Comparison of ENCODE assay signal across 17 cellular contexts in the genomic region with DNA sequence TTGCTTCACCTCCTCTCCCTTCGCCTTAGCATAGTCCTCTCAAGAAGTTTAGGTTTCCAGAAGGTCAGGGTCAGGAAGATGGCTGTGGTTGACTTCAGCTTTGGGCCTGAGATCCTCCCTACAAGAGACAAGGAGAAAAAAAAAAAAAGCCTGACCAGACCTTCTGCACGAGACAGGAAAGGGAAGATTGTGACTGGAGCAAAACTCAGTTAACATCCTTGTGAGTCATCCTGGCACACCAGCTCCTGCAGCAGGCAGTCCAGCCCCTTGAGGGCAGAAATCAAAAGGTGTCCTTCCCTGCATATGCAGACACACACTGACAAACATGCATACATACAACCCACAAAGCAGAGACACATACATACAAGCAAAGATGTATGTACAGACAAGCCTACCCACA. TPM values are rescaled to one million over a fixed set of nuclear protein-coding genes. Genes with fewer than 3 reads are reported as not detected.
A peak's percentile ranks its signal among the peaks of the same experiment; 100 is the strongest.
DNase-seq lines count a peak whose midpoint lies in the region; ATAC-seq, FAIRE-seq and TF ChIP-seq lines count a peak whose summit lies in the region.
"Had no signal": no experiment of that assay in that cellular context is flagged by ENCODE, and none has a peak within 500 bp of the region (broad histone marks: within the 10 kb centered on the region; RNA-seq: fewer than 3 reads in every experiment).

No MANE protein-coding gene starts in this region.

- in situ Hi-C loops in IMR-90 (cut with MboI; ENCODE audit: low sequenced_read_pairs), result no loop called here
- in situ Hi-C loops in mammary epithelial cell (cut with MboI; ENCODE audit: low sequenced_read_pairs in 2 of 2), result loop anchor here (5.0 to 10.0 kb wide), 2 partner anchors 54 to 61 kb away; no protein-coding TSS in a partner anchor

- H3K27ac Mint-ChIP-seq in GM23338, result no peak overlapping the region
- H3K27ac Mint-ChIP-seq: activated naive CD4-positive, alpha-beta T cell treated with anti-CD3 and anti-CD28 coated beads, Interleukin-2, amount 50 U/mL, for 24 hours; naive thymus-derived CD4-positive, alpha-beta T cell had no signal

- H3K27ac ChIP-seq in IMR-90 (ENCODE audit: insufficient read depth, low read length) (no peak overlapping the region), mammary epithelial cell (ENCODE audit: insufficient read depth, low read depth, low read length) (no peak overlapping the region), keratinocyte (ENCODE audit: control insufficient read depth, insufficient read depth, low read length) (no peak overlapping the region), GM23338 (ENCODE audit: low read depth) (no peak overlapping the region)
- H3K27ac ChIP-seq: colonic mucosa, gastroesophageal sphincter had no signal

- H2BK20ac ChIP-seq in IMR-90 (ENCODE audit: low read depth, low read length), result no peak overlapping the region

- intact Hi-C loops in IMR-90 (cut with micrococcal nuclease) (no loop called here), mammary epithelial cell (cut with micrococcal nuclease) (loop anchor here (10.0 kb wide), 1 partner anchor 286 kb away; no protein-coding TSS in a partner anchor)

- H3K23ac ChIP-seq in IMR-90 (ENCODE audit: low read depth, low read length), result no peak overlapping the region; the same call in 1 of the 2 replicates

- no peak overlapping the region for H3K4ac ChIP-seq in IMR-90 (ENCODE audit: low read depth, low read length)

- no peak overlapping the region for H3K18ac ChIP-seq in IMR-90 (ENCODE audit: low read depth, low read length)

- no peak for TF ChIP-seq CTCF in BE2C (IDR thresholded peaks at IDR 0.05; ENCODE audit: low read depth, low read length)
- TF ChIP-seq CTCF in IMR-90 (conservative IDR thresholded peaks at IDR 0.05; ENCODE audit: low read depth, low read length), result no peak
- TF ChIP-seq CTCF in mammary epithelial cell (conservative IDR thresholded peaks at IDR 0.05 in 1 of 2, IDR thresholded peaks at IDR 0.05 in 1 of 2; ENCODE audit: extremely low read depth in 1 of 2, insufficient read depth in 1 of 2, low read depth in 1 of 2, low read length in 2 of 2), result no peak
- TF ChIP-seq CTCF in keratinocyte (optimal IDR thresholded peaks at IDR 0.05 in 1 of 3, IDR thresholded peaks at IDR 0.05 in 1 of 3, conservative IDR thresholded peaks at IDR 0.05 in 1 of 3; ENCODE audit: extremely low read depth in 1 of 3, insufficient read depth in 2 of 3, low read length in 3 of 3), result peak in 1 of 3 experiments; percentile 15
- no peak for TF ChIP-seq CTCF in GM23338 (conservative IDR thresholded peaks at IDR 0.05; ENCODE audit: low read depth in 2 of 2)

- H3K9me3 Mint-ChIP-seq in GM23338, result no peaks in the 10 kb centered on the region; the same call in 2 of the 3 replicates
- H3K9me3 Mint-ChIP-seq: activated naive CD4-positive, alpha-beta T cell treated with anti-CD3 and anti-CD28 coated beads, Interleukin-2, amount 50 U/mL, for 24 hours; CD4-positive, alpha-beta memory T cell; naive thymus-derived CD4-positive, alpha-beta T cell had no signal

- no peaks in the 10 kb centered on the region for H3K36me3 ChIP-seq in BE2C
- no peaks in the 10 kb centered on the region for H3K36me3 ChIP-seq in IMR-90 (ENCODE audit: control insufficient read depth, insufficient read depth, low read length)
- H3K36me3 ChIP-seq in mammary epithelial cell (ENCODE audit: insufficient read depth, low read length), result no peaks in the 10 kb centered on the region
- H3K36me3 ChIP-seq in keratinocyte (ENCODE audit: control insufficient read depth in 2 of 2, extremely low read depth in 1 of 2, insufficient read depth in 2 of 2, low read length in 2 of 2), result no peaks in the 10 kb centered on the region
- H3K36me3 ChIP-seq in GM23338 (ENCODE audit: insufficient read depth), result no peaks in the 10 kb centered on the region
- H3K36me3 ChIP-seq: colonic mucosa, gastroesophageal sphincter had no signal

- CTCF ChIA-PET in IMR-90 (lab: Yijun Ruan, JAX) (no interaction called here), mammary epithelial cell (lab: Charles Lee; ENCODE audit: low non-redundant PET) (interaction anchor here (0.8 kb wide), 1 partner anchor 63 kb away, joined by 7 read pairs; no protein-coding TSS in a partner anchor)

- H3K4me3 Mint-ChIP-seq in GM23338, result no peak overlapping the region
- H3K4me3 Mint-ChIP-seq: activated naive CD4-positive, alpha-beta T cell treated with anti-CD3 and anti-CD28 coated beads, Interleukin-2, amount 50 U/mL, for 24 hours; CD4-positive, alpha-beta memory T cell; naive thymus-derived CD4-positive, alpha-beta T cell had no signal

- no peak overlapping the region for H2AFZ ChIP-seq in IMR-90 (replicated peaks; ENCODE audit: low read length, poor library complexity)
- no peak overlapping the region for H2AFZ ChIP-seq in mammary epithelial cell (ENCODE audit: low read depth, low read length)
- H2AFZ ChIP-seq in keratinocyte (ENCODE audit: control insufficient read depth, low read length), result no peak overlapping the region
- H2AFZ ChIP-seq in GM23338, result no peak overlapping the region

- H3K4me1 ChIP-seq in BE2C, result peaks cover 6% of the 10 kb centered on the region
- no peaks in the 10 kb centered on the region for H3K4me1 ChIP-seq in IMR-90 (ENCODE audit: control insufficient read depth, insufficient read depth, low read length)
- peaks cover 9% of the 10 kb centered on the region for H3K4me1 ChIP-seq in mammary epithelial cell (ENCODE audit: insufficient read depth, low read length)
- H3K4me1 ChIP-seq in keratinocyte (ENCODE audit: control insufficient read depth, extremely low read depth, insufficient read depth, low read length), result peaks cover 8% of the 10 kb centered on the region
- H3K4me1 ChIP-seq in GM23338 (ENCODE audit: insufficient read depth), result no peaks in the 10 kb centered on the region
- H3K4me1 ChIP-seq: colonic mucosa, gastroesophageal sphincter had no signal

- H3K79me2 ChIP-seq in mammary epithelial cell (ENCODE audit: insufficient read depth, low read length) (no peaks in the 10 kb centered on the region), keratinocyte (ENCODE audit: control insufficient read depth, insufficient read depth, low read length) (no peaks in the 10 kb centered on the region), GM23338 (replicated peaks; ENCODE audit: insufficient read depth) (no peaks in the 10 kb centered on the region)

- BruUV-seq in IMR-90 (replicated peaks; lab: Mats Ljungman, UMichigan) (no TSS peak), mammary epithelial cell (replicated peaks; lab: Mats Ljungman, UMichigan) (no TSS peak)

- TF ChIP-seq POLR2A in IMR-90 (IDR thresholded peaks at IDR 0.05; ENCODE audit: low read depth, low read length), result no peak

- H3K14ac ChIP-seq in IMR-90 (replicated peaks; ENCODE audit: low read depth, low read length), result no peak overlapping the region

- peaks cover 4% of the 10 kb centered on the region; the same call in 2 of the 3 replicates for H3K4me1 Mint-ChIP-seq in GM23338
- H3K4me1 Mint-ChIP-seq: activated naive CD4-positive, alpha-beta T cell treated with anti-CD3 and anti-CD28 coated beads, Interleukin-2, amount 50 U/mL, for 24 hours; CD4-positive, alpha-beta memory T cell; naive thymus-derived CD4-positive, alpha-beta T cell had no signal

- no peak overlapping the region for H2AK5ac ChIP-seq in IMR-90 (ENCODE audit: low read depth, low read length)

- POLR2A ChIA-PET in IMR-90 (lab: Charles Lee; ENCODE audit: unreplicated experiment), result no interaction called here

- ATAC-seq in IMR-90 (ENCODE audit: low read depth) (peak; percentile 68), GM23338 (no peak)
- ATAC-seq: gastroesophageal sphincter; left colon; naive thymus-derived CD4-positive, alpha-beta T cell had no signal

- no peak overlapping the region for H2AK9ac ChIP-seq in IMR-90 (replicated peaks; ENCODE audit: low read depth, low read length, poor library complexity)

- H3K27me3 ChIP-seq in BE2C (no peaks in the 10 kb centered on the region), IMR-90 (ENCODE audit: control insufficient read depth, insufficient read depth, low read length) (peaks cover 21% of the 10 kb centered on the region), mammary epithelial cell (ENCODE audit: insufficient read depth, low read length) (no peaks in the 10 kb centered on the region), keratinocyte (ENCODE audit: control insufficient read depth, extremely low read depth, insufficient read depth, low read length) (peaks cover 13% of the 10 kb centered on the region), GM23338 (ENCODE audit: insufficient read depth) (no peaks in the 10 kb centered on the region)
- H3K27me3 ChIP-seq: colonic mucosa had no signal

- H4K20me1 ChIP-seq in IMR-90 (ENCODE audit: insufficient read depth, low read length) (no peaks in the 10 kb centered on the region), mammary epithelial cell (ENCODE audit: insufficient read depth, low read length) (no peaks in the 10 kb centered on the region), keratinocyte (ENCODE audit: control insufficient read depth, extremely low read depth, insufficient read depth, low read length) (no peaks in the 10 kb centered on the region), GM23338 (replicated peaks; ENCODE audit: insufficient read depth) (no peaks in the 10 kb centered on the region)

- TF ChIP-seq RAD21 in IMR-90 (IDR thresholded peaks at IDR 0.05; ENCODE audit: low read length), result no peak

- H3K4me2 ChIP-seq in IMR-90 (ENCODE audit: low read depth, low read length) (no peak overlapping the region), mammary epithelial cell (ENCODE audit: insufficient read depth, low read depth, low read length) (no peak overlapping the region), keratinocyte (ENCODE audit: control insufficient read depth, extremely low read depth, insufficient read depth, low read depth, low read length) (no peak overlapping the region), GM23338 (no peak overlapping the region)

- H4K5ac ChIP-seq in IMR-90 (ENCODE audit: low read depth, low read length), result no peak overlapping the region

- H3K9ac ChIP-seq in IMR-90 (ENCODE audit: low read depth, low read length) (no peak overlapping the region), mammary epithelial cell (ENCODE audit: insufficient read depth, low read length) (no peak overlapping the region), keratinocyte (ENCODE audit: control insufficient read depth, extremely low read depth, insufficient read depth, low read length) (no peak overlapping the region)

- dilution Hi-C loops in IMR-90 (cut with HindIII; ENCODE audit: low sequenced_read_pairs, unreplicated experiment) (no loop called here), mammary epithelial cell (cut with HindIII; ENCODE audit: low sequenced_read_pairs) (no loop called here), keratinocyte (cut with MboI; ENCODE audit: extremely low pct_ligation_motif_present, low sequenced_read_pairs) (no loop called here)

- peaks cover 1% of the 10 kb centered on the region for H3K27me3 Mint-ChIP-seq in GM23338 (ENCODE audit: insufficient read depth, low read depth, poor library complexity)

- no peak overlapping the region for H4K8ac ChIP-seq in IMR-90 (ENCODE audit: low read depth in 2 of 2, low read length in 2 of 2)

- H2BK15ac ChIP-seq in IMR-90 (ENCODE audit: low read depth, low read length), result no peak overlapping the region

- H3F3A ChIP-seq in GM23338 (replicated peaks; ENCODE audit: low read depth), result no peaks in the 10 kb centered on the region

- peak; percentile 61 for DNase-seq in BE2C
- DNase-seq in IMR-90, result peak; percentile 64
- peak; percentile 66 for DNase-seq in mammary epithelial cell
- DNase-seq in keratinocyte (ENCODE audit: low read depth, low spot score), result no peak
- no peak for DNase-seq in NCI-H2081 (lab: John Stamatoyannopoulos, UW)
- DNase-seq in NCI-H345 (lab: John Stamatoyannopoulos, UW), result no peak
- DNase-seq in stimulated activated CD4-positive, alpha-beta T cell treated with anti-CD3 and anti-CD28 coated beads, Interleukin-4, amount 100 ng/mL, for 24 hours, result no peak
- DNase-seq in GM23338 (ENCODE audit: low spot score), result no peak
- DNase-seq: CD4-positive, alpha-beta memory T cell; colonic mucosa; naive thymus-derived CD4-positive, alpha-beta T cell; NCI-H1105 treated with DMSO at 0.1 percent for 48 hours; NCI-H526 treated with DMSO at 0.1 percent for 48 hours; retina had no signal

- no CpG with 5 or more reads among the region's 2 CpGs for WGBS in IMR-90 (ENCODE audit: extremely low coverage in 2 of 2, insufficient read length in 1 of 2), 2 experiments
- 50% methylated on average over 2 of the region's 2 CpGs for WGBS in mammary epithelial cell (ENCODE audit: low coverage, missing lambda C conversion rate)

- no peak overlapping the region for H2BK5ac ChIP-seq in IMR-90 (ENCODE audit: low read depth, low read length, poor library complexity, severe bottlenecking)

- no peak overlapping the region for H2BK120ac ChIP-seq in IMR-90 (ENCODE audit: low read depth, low read length)

- H3K56ac ChIP-seq in IMR-90 (ENCODE audit: extremely low read depth, insufficient read depth, low read length), result no peak overlapping the region; the same call in 1 of the 2 replicates

- H3K9me2 ChIP-seq in GM23338 (ENCODE audit: insufficient read depth), result no peaks in the 10 kb centered on the region

- H3K4me3 ChIP-seq in BE2C (ENCODE audit: low read depth, low read length) (no peak overlapping the region), IMR-90 (ENCODE audit: insufficient read depth, low read depth, low read length) (no peak overlapping the region), mammary epithelial cell (replicated peaks in 1 of 3; ENCODE audit: insufficient read depth in 1 of 3, low read depth in 2 of 3, low read length in 3 of 3) (no peak overlapping the region), keratinocyte (ENCODE audit: control insufficient read depth in 2 of 3, extremely low read depth in 1 of 3, insufficient read depth in 2 of 3, low read depth in 1 of 3, low read length in 3 of 3) (no peak overlapping the region), GM23338 (no peak overlapping the region)
- H3K4me3 ChIP-seq: colonic mucosa, gastroesophageal sphincter had no signal

- H3K9me1 ChIP-seq in IMR-90 (ENCODE audit: insufficient read depth, low read length) (no peaks in the 10 kb centered on the region), keratinocyte (ENCODE audit: control insufficient read depth, extremely low read depth, insufficient read depth, low read length) (no peaks in the 10 kb centered on the region)

- FAIRE-seq in keratinocyte (lab: Jason Lieb, UNC), result peak; percentile 98

- no peaks in the 10 kb centered on the region for H3K9me3 ChIP-seq in BE2C
- H3K9me3 ChIP-seq in IMR-90 (ENCODE audit: control insufficient read depth, insufficient read depth, low read length), result no peaks in the 10 kb centered on the region
- H3K9me3 ChIP-seq in mammary epithelial cell (replicated peaks; ENCODE audit: insufficient read depth, low read length), result no peaks in the 10 kb centered on the region
- no peaks in the 10 kb centered on the region for H3K9me3 ChIP-seq in keratinocyte (ENCODE audit: control insufficient read depth, low read depth, low read length)
- H3K9me3 ChIP-seq: colonic mucosa, gastroesophageal sphincter had no signal

- H3K79me1 ChIP-seq in IMR-90 (ENCODE audit: low read depth in 1 of 2, low read length in 2 of 2), result no peaks in the 10 kb centered on the region

- no peaks in the 10 kb centered on the region for H3K36me3 Mint-ChIP-seq in GM23338 (ENCODE audit: low read depth)
- H3K36me3 Mint-ChIP-seq: activated naive CD4-positive, alpha-beta T cell treated with anti-CD3 and anti-CD28 coated beads, Interleukin-2, amount 50 U/mL, for 24 hours; CD4-positive, alpha-beta memory T cell; naive thymus-derived CD4-positive, alpha-beta T cell had no signal

- H4K91ac ChIP-seq in IMR-90 (ENCODE audit: insufficient read depth, low read depth, low read length), result no peak overlapping the region

RNA-seq across cellular contexts. Expression of a gene that starts 18.0 kb away (rescaled TPM):
- polyA plus RNA-seq in BE2C (2012; ENCODE audit: insufficient read depth, insufficient read length, low read depth), result 2.5 TPM
- total RNA-seq in IMR-90 (2012; rRNA removed) (not detected in 2 replicates), mammary epithelial cell (under 1 TPM in 1 of 2 donors, not detected in 1; 0.28 TPM)
- polyA plus RNA-seq in IMR-90 (2012; rRNA removed) (0.10 TPM in 1 of 2 replicates, not detected in the other), mammary epithelial cell (0.44 TPM), keratinocyte (0.06 TPM in 1 of 3 replicates, not detected in the others), GM23338 (2016; fragmentation: Nextera tagmentation; extraction: Ambion mirVana) (17.5 and 19.7 TPM in 2 replicates)
- 0.06 and 0.14 TPM in 2 replicates for polyA plus RNA-seq in IMR-90 (2012; cell fraction: cytosol; rRNA removed)
- polyA plus RNA-seq in IMR-90 (2012; cell fraction: nucleus; rRNA removed; ENCODE audit: low replicate concordance), result 0.05 TPM in 1 of 2 replicates, not detected in the other
- polyA minus RNA-seq in mammary epithelial cell (not detected), keratinocyte (not detected in 3 replicates)
- not detected for polyA plus RNA-seq in keratinocyte (2011; ENCODE audit: low read depth)
- polyA plus RNA-seq in keratinocyte (2011; cell fraction: cytosol; rRNA removed), result 0.06 TPM in 1 of 2 replicates, not detected in the other
- not detected in 2 replicates for polyA plus RNA-seq in keratinocyte (2011; cell fraction: nucleus; rRNA removed)
- polyA plus RNA-seq in keratinocyte (2012; ENCODE audit: low replicate concordance), result not detected in 2 replicates
- not detected for polyA minus RNA-seq in keratinocyte (2011; cell fraction: cytosol; rRNA and poly(A)+ RNA removed)
- polyA minus RNA-seq in keratinocyte (2011; cell fraction: nucleus; rRNA and poly(A)+ RNA removed), result not detected in 2 replicates
- total RNA-seq in GM23338 (2014; rRNA removed; shearing (Covaris generic)), result 9.2 and 13.8 TPM in 2 replicates
- total RNA-seq: CD4-positive, alpha-beta memory T cell had no signal

RNA-seq across cellular contexts. Expression of a gene that starts 48.7 kb away (rescaled TPM):
- polyA plus RNA-seq in BE2C (2012; ENCODE audit: insufficient read depth, insufficient read length, low read depth), result 110 TPM
- not detected in 2 replicates for total RNA-seq in IMR-90 (2012; rRNA removed)
- not detected in 2 replicates for polyA plus RNA-seq in IMR-90 (2012; rRNA removed)
- polyA plus RNA-seq in IMR-90 (2012; cell fraction: cytosol; rRNA removed), result 0.02 TPM in 1 of 2 replicates, not detected in the other
- polyA plus RNA-seq in IMR-90 (2012; cell fraction: nucleus; rRNA removed; ENCODE audit: low replicate concordance), result not detected in 2 replicates
- total RNA-seq in mammary epithelial cell, result not detected
- not detected for polyA plus RNA-seq in mammary epithelial cell
- not detected for polyA minus RNA-seq in mammary epithelial cell
- 0.42 to 1.5 TPM (median 0.66 TPM) in 3 replicates for polyA plus RNA-seq in keratinocyte
- polyA plus RNA-seq in keratinocyte (2011; ENCODE audit: low read depth), result not detected
- polyA plus RNA-seq in keratinocyte (2011; cell fraction: cytosol; rRNA removed), result 0.60 and 2.1 TPM in 2 replicates
- polyA plus RNA-seq in keratinocyte (2011; cell fraction: nucleus; rRNA removed), result 1.9 and 4.1 TPM in 2 replicates
- 1.8 TPM in 1 of 2 replicates, not detected in the other for polyA plus RNA-seq in keratinocyte (2012; ENCODE audit: low replicate concordance)
- polyA minus RNA-seq in keratinocyte, result 0.76 to 2.2 TPM (median 1.0 TPM) in 3 replicates
- not detected for polyA minus RNA-seq in keratinocyte (2011; cell fraction: cytosol; rRNA and poly(A)+ RNA removed)
- 1.7 TPM in 2 replicates for polyA minus RNA-seq in keratinocyte (2011; cell fraction: nucleus; rRNA and poly(A)+ RNA removed)
- 1.1 and 1.9 TPM in 2 replicates for total RNA-seq in GM23338 (2014; rRNA removed; shearing (Covaris generic))
- polyA plus RNA-seq in GM23338 (2016; fragmentation: Nextera tagmentation; extraction: Ambion mirVana), result 0.59 and 0.73 TPM in 2 replicates
- total RNA-seq: CD4-positive, alpha-beta memory T cell; naive thymus-derived CD4-positive, alpha-beta T cell had no signal
- polyA plus RNA-seq: CD4-positive, alpha-beta memory T cell; naive thymus-derived CD4-positive, alpha-beta T cell had no signal

Comparison
In these comparisons a context has a peak if more than half of its experiments do, and no peak if none do; other contexts are left out.
1. DNase-seq: peak in BE2C (single experiment), IMR-90 (single experiment) and mammary epithelial cell (single experiment); none in keratinocyte (single experiment), NCI-H2081 (0 of 2), NCI-H345 (single experiment), stimulated activated CD4-positive, alpha-beta T cell treated with anti-CD3 and anti-CD28 coated beads, Interleukin-4, amount 100 ng/mL, for 24 hours (single experiment) and GM23338 (single experiment).
2. RNA of a gene that starts 18.0 kb away (polyA plus RNA-seq): 17.5 to 19.7 TPM in GM23338; 0.44 TPM in mammary epithelial cell (single experiment), 0.05 to 0.14 TPM in IMR-90 and 0.06 TPM in keratinocyte; every median in the first group is over 10 times any median in the second.